Comparison of ENCODE assay signal across 1 cellular context in genomic region chr4:3486556-3487270, GRCh38.
TF ChIP-seq lines count a peak whose summit lies in the region.

No MANE protein-coding gene starts in this region.

TF ChIP-seq in HepG2, 621 proteins besides CTCF, POLR2A, EP300 and RAD21:
- no peak for TF ChIP-seq MLX (CRISPR knock-in tag; IDR thresholded peaks at IDR 0.05)
